In the genomic region with DNA sequence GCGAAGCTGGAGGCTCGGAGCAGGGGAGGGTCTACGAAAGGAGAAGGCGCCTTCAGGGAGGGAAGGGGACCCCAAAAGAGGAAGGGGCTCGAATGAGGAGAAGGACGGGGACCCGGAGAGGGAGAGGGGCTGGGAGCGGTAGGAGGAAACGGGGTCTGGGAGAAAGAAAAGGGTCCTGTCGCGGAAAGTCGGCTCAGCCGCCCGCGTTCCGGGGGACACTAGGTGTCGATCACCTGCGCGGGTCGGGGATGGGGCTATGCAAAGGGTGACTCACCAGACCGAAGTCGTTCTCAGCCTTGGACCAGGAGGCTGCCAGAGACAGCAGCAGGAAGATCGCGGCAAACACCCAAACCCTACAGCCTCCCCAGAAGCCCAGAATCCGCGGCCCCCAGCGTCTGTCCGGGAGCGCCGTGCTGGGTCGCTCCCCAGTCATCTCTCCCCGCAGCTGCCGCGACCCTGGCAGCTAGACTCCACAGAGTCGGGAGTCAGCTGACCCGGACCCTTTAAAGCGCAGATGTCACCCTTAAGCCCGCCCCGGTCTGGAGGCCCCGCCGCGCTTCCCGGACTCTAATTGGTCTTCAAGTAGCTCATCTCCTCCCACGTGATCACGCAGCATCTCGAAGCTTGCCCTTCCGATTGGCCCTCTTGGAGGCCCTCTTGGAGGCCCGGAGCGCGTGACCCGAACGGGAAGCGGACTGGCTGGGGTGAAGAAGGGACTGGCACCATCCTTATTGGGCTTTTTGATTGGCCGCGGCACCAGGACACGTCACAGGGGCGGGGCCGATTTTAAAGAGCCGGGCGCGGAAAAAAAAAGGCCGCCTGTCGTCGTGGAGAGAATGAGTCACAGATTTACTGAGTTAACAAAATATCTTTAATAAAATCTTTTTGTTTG, we compare ENCODE assay signal across 1 cellular context.
A peak's percentile ranks its signal among the peaks of the same experiment; 100 is the strongest.
TF ChIP-seq lines count a peak whose summit lies in the region.

A gene (minus strand): TSS at position 478 of the 892 bp plus-strand sequence. CDS start 45 bp downstream, at position 433.

TF ChIP-seq in K562, 482 proteins besides CTCF, POLR2A, EP300 and RAD21 (continues in another document):
- TF ChIP-seq, protein P1, sequence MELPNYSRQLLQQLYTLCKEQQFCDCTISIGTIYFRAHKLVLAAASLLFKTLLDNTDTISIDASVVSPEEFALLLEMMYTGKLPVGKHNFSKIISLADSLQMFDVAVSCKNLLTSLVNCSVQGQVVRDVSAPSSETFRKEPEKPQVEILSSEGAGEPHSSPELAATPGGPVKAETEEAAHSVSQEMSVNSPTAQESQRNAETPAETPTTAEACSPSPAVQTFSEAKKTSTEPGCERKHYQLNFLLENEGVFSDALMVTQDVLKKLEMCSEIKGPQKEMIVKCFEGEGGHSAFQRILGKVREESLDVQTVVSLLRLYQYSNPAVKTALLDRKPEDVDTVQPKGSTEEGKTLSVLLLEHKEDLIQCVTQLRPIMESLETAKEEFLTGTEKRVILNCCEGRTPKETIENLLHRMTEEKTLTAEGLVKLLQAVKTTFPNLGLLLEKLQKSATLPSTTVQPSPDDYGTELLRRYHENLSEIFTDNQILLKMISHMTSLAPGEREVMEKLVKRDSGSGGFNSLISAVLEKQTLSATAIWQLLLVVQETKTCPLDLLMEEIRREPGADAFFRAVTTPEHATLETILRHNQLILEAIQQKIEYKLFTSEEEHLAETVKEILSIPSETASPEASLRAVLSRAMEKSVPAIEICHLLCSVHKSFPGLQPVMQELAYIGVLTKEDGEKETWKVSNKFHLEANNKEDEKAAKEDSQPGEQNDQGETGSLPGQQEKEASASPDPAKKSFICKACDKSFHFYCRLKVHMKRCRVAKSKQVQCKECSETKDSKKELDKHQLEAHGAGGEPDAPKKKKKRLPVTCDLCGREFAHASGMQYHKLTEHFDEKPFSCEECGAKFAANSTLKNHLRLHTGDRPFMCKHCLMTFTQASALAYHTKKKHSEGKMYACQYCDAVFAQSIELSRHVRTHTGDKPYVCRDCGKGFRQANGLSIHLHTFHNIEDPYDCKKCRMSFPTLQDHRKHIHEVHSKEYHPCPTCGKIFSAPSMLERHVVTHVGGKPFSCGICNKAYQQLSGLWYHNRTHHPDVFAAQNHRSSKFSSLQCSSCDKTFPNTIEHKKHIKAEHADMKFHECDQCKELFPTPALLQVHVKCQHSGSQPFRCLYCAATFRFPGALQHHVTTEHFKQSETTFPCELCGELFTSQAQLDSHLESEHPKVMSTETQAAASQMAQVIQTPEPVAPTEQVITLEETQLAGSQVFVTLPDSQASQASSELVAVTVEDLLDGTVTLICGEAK (IDR thresholded peaks at IDR 0.05) = peak; percentile 54
- TF ChIP-seq, protein P1 (CRISPR knock-in tag; IDR thresholded peaks at IDR 0.05) = no peak
- TF ChIP-seq, protein P2, sequence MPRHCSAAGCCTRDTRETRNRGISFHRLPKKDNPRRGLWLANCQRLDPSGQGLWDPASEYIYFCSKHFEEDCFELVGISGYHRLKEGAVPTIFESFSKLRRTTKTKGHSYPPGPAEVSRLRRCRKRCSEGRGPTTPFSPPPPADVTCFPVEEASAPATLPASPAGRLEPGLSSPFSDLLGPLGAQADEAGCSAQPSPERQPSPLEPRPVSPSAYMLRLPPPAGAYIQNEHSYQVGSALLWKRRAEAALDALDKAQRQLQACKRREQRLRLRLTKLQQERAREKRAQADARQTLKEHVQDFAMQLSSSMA (CRISPR knock-in tag; IDR thresholded peaks at IDR 0.05) = peak; percentile 91; the same call in 1 of the 2 replicates
- TF ChIP-seq, protein P3, sequence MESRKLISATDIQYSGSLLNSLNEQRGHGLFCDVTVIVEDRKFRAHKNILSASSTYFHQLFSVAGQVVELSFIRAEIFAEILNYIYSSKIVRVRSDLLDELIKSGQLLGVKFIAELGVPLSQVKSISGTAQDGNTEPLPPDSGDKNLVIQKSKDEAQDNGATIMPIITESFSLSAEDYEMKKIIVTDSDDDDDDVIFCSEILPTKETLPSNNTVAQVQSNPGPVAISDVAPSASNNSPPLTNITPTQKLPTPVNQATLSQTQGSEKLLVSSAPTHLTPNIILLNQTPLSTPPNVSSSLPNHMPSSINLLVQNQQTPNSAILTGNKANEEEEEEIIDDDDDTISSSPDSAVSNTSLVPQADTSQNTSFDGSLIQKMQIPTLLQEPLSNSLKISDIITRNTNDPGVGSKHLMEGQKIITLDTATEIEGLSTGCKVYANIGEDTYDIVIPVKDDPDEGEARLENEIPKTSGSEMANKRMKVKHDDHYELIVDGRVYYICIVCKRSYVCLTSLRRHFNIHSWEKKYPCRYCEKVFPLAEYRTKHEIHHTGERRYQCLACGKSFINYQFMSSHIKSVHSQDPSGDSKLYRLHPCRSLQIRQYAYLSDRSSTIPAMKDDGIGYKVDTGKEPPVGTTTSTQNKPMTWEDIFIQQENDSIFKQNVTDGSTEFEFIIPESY (CRISPR knock-in tag; IDR thresholded peaks at IDR 0.05) = 0 out of 2 replicates have a peak, but pooled peaks have one; percentile 9
- TF ChIP-seq, protein P4, sequence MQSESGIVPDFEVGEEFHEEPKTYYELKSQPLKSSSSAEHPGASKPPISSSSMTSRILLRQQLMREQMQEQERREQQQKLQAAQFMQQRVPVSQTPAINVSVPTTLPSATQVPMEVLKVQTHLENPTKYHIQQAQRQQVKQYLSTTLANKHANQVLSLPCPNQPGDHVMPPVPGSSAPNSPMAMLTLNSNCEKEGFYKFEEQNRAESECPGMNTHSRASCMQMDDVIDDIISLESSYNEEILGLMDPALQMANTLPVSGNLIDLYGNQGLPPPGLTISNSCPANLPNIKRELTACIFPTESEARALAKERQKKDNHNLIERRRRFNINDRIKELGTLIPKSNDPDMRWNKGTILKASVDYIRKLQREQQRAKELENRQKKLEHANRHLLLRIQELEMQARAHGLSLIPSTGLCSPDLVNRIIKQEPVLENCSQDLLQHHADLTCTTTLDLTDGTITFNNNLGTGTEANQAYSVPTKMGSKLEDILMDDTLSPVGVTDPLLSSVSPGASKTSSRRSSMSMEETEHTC (IDR thresholded peaks at IDR 0.05) = peak; percentile 96
- no peak for TF ChIP-seq ZNF644 (tag; IDR thresholded peaks at IDR 0.05; ENCODE audit: low read depth)
- TF ChIP-seq ARID1B (IDR thresholded peaks at IDR 0.05) = peak; percentile 37; the same call in 1 of the 2 replicates
- 0 out of 2 replicates have a peak, but pooled peaks have one; percentile 19 for TF ChIP-seq ZNF584 (CRISPR knock-in tag; IDR thresholded peaks at IDR 0.05; ENCODE audit: low read depth)
- TF ChIP-seq ZNF717 (CRISPR knock-in tag; IDR thresholded peaks at IDR 0.05) = no peak
- TF ChIP-seq, protein P5, sequence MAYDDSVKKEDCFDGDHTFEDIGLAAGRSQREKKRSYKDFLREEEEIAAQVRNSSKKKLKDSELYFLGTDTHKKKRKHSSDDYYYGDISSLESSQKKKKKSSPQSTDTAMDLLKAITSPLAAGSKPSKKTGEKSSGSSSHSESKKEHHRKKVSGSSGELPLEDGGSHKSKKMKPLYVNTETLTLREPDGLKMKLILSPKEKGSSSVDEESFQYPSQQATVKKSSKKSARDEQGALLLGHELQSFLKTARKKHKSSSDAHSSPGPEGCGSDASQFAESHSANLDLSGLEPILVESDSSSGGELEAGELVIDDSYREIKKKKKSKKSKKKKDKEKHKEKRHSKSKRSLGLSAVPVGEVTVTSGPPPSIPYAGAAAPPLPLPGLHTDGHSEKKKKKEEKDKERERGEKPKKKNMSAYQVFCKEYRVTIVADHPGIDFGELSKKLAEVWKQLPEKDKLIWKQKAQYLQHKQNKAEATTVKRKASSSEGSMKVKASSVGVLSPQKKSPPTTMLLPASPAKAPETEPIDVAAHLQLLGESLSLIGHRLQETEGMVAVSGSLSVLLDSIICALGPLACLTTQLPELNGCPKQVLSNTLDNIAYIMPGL (CRISPR knock-in tag; IDR thresholded peaks at IDR 0.05) = no peak
- TF ChIP-seq, protein P6, sequence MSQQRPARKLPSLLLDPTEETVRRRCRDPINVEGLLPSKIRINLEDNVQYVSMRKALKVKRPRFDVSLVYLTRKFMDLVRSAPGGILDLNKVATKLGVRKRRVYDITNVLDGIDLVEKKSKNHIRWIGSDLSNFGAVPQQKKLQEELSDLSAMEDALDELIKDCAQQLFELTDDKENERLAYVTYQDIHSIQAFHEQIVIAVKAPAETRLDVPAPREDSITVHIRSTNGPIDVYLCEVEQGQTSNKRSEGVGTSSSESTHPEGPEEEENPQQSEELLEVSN (IDR thresholded peaks at IDR 0.05; ENCODE audit: borderline replicate concordance in 1 of 2, extremely low read depth in 1 of 2, insufficient read depth in 1 of 2, insufficient read length in 1 of 2, low read depth in 1 of 2, low read length in 1 of 2, poor library complexity in 1 of 2, severe bottlenecking in 1 of 2) = peak; percentile 87 to 89
- TF ChIP-seq, protein P7, sequence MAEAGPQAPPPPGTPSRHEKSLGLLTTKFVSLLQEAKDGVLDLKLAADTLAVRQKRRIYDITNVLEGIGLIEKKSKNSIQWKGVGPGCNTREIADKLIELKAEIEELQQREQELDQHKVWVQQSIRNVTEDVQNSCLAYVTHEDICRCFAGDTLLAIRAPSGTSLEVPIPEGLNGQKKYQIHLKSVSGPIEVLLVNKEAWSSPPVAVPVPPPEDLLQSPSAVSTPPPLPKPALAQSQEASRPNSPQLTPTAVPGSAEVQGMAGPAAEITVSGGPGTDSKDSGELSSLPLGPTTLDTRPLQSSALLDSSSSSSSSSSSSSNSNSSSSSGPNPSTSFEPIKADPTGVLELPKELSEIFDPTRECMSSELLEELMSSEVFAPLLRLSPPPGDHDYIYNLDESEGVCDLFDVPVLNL (CRISPR knock-in tag; IDR thresholded peaks at IDR 0.05; ENCODE audit: low read depth) = peak; percentile 93
- no peak for TF ChIP-seq TAF15 (IDR thresholded peaks at IDR 0.05; ENCODE audit: low read depth, low read length)
- TF ChIP-seq HDAC6 (IDR thresholded peaks at IDR 0.05; ENCODE audit: low read depth, low read length) = 0 out of 2 replicates have a peak, but pooled peaks have one; percentile 34
- peak; percentile 91 for TF ChIP-seq FOXM1 (IDR thresholded peaks at IDR 0.05; ENCODE audit: low read depth)
- TF ChIP-seq FOXM1 (CRISPR knock-in tag; IDR thresholded peaks at IDR 0.05; ENCODE audit: low read depth) = no peak; the same call in 1 of the 2 replicates
- TF ChIP-seq ZNF764 (CRISPR knock-in tag; IDR thresholded peaks at IDR 0.05; ENCODE audit: low read depth) = 0 out of 2 replicates have a peak, but pooled peaks have one; percentile 48
- peak; percentile 78 to 87 for TF ChIP-seq MAZ (CRISPR knock-in tag; conservative IDR thresholded peaks at IDR 0.05 in 1 of 2, IDR thresholded peaks at IDR 0.05 in 1 of 2)
- peak; percentile 71 for TF ChIP-seq CHD1 (IDR thresholded peaks at IDR 0.05; ENCODE audit: low read length)
- TF ChIP-seq, protein P8, sequence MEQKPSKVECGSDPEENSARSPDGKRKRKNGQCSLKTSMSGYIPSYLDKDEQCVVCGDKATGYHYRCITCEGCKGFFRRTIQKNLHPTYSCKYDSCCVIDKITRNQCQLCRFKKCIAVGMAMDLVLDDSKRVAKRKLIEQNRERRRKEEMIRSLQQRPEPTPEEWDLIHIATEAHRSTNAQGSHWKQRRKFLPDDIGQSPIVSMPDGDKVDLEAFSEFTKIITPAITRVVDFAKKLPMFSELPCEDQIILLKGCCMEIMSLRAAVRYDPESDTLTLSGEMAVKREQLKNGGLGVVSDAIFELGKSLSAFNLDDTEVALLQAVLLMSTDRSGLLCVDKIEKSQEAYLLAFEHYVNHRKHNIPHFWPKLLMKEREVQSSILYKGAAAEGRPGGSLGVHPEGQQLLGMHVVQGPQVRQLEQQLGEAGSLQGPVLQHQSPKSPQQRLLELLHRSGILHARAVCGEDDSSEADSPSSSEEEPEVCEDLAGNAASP (IDR thresholded peaks at IDR 0.05) = no peak
- TF ChIP-seq SIN3A (IDR thresholded peaks at IDR 0.05; ENCODE audit: borderline replicate concordance in 2 of 2, control insufficient read depth in 1 of 2, low read depth in 2 of 2, low read length in 2 of 2) = peak; percentile 99 to 100
- TF ChIP-seq, protein P9, sequence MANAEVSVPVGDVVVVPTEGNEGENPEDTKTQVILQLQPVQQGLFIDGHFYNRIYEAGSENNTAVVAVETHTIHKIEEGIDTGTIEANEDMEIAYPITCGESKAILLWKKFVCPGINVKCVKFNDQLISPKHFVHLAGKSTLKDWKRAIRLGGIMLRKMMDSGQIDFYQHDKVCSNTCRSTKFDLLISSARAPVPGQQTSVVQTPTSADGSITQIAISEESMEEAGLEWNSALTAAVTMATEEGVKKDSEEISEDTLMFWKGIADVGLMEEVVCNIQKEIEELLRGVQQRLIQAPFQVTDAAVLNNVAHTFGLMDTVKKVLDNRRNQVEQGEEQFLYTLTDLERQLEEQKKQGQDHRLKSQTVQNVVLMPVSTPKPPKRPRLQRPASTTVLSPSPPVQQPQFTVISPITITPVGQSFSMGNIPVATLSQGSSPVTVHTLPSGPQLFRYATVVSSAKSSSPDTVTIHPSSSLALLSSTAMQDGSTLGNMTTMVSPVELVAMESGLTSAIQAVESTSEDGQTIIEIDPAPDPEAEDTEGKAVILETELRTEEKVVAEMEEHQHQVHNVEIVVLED (CRISPR knock-in tag; IDR thresholded peaks at IDR 0.05) = peak; percentile 40; the same call in 1 of the 2 replicates
- no peak for TF ChIP-seq MAFG (tag; conservative IDR thresholded peaks at IDR 0.05)
- TF ChIP-seq NR2C1 (IDR thresholded peaks at IDR 0.05) = peak; percentile 87
- TF ChIP-seq NR2C1 (tag; IDR thresholded peaks at IDR 0.05) = peak; percentile 83
